In the genomic region with DNA sequence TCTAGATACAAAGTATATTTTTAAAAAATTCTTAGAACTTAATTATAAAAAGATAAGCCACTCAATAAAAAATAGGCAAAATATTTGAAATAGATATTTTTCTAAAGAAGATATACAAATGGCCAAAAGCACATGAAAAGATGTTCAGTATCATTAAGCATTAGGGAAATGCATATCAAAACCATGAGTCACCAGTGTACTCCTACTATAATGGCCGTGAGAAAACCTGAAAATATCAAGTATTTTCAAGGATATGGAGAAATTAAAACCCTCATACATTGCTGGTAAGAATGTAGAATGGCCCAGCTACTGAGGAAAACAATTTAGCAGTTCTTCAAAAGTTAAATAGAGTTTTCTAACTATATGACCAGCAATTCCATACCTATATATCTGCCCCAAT, we compare ENCODE assay signal across 19 cellular contexts.
DNase-seq lines count a peak whose midpoint lies in the region; ATAC-seq, FAIRE-seq and TF ChIP-seq lines count a peak whose summit lies in the region.
"Had no signal": no experiment of that assay in that cellular context is flagged by ENCODE, and none has a peak within 500 bp of the region (broad histone marks: within the 10 kb centered on the region; RNA-seq: fewer than 3 reads in every experiment).

No MANE protein-coding gene starts in this region.

- 0 out of 2 replicates have a peak, but pooled peaks cover 4% of the 10 kb centered on the region for H3K9me2 ChIP-seq in GM23338 (ENCODE audit: insufficient read depth)

- no peak for FAIRE-seq in endothelial cell of umbilical vein (lab: Jason Lieb, UNC)
- FAIRE-seq: HTR-8/SVneo had no signal

- H3K9me3 Mint-ChIP-seq in GM23338 = peaks cover 29% of the 10 kb centered on the region

- H3K4me1 Mint-ChIP-seq in GM23338 = no peaks in the 10 kb centered on the region

- H3K27ac Mint-ChIP-seq in GM23338 = no peak overlapping the region

- in situ Hi-C loops in transverse colon (cut with MboI; ENCODE audit: low pct_ligation_motif_present in 1 of 4, low pct_unique_long_range_greater_than_20kb in 1 of 4, low sequenced_read_pairs in 3 of 4) = loop anchor here in 1 of 4 donors (25.0 kb wide), 1 partner anchor 964 kb away; no protein-coding TSS in a partner anchor

- POLR2A ChIA-PET in endothelial cell of umbilical vein (lab: Charles Lee) = no interaction called here

- H3K9me1 ChIP-seq in endothelial cell of umbilical vein (replicated peaks; ENCODE audit: control insufficient read depth, extremely low read depth, insufficient read depth, low read length) = no peaks in the 10 kb centered on the region

- no peaks in the 10 kb centered on the region for H3K4me1 ChIP-seq in endothelial cell of umbilical vein (ENCODE audit: control insufficient read depth, extremely low read depth, insufficient read depth, low read length)
- no peaks in the 10 kb centered on the region for H3K4me1 ChIP-seq in osteoblast (ENCODE audit: insufficient read depth, low read length)
- no peaks in the 10 kb centered on the region for H3K4me1 ChIP-seq in transverse colon
- no peaks in the 10 kb centered on the region for H3K4me1 ChIP-seq in GM23338 (ENCODE audit: insufficient read depth)

- dilution Hi-C loops in endothelial cell of umbilical vein (cut with MboI; ENCODE audit: extremely low pct_ligation_motif_present, low sequenced_read_pairs) = no loop called here

- TF ChIP-seq CTCF in endothelial cell of umbilical vein (IDR thresholded peaks at IDR 0.05; ENCODE audit: extremely low read depth in 1 of 2, insufficient read depth in 1 of 2, low read depth in 1 of 2, low read length in 2 of 2) = no peak
- no peak for TF ChIP-seq CTCF in osteoblast (IDR thresholded peaks at IDR 0.05; ENCODE audit: extremely low read depth, low read depth, low read length)
- no peak for TF ChIP-seq CTCF in transverse colon (IDR thresholded peaks at IDR 0.05)
- no peak for TF ChIP-seq CTCF in GM23338 (conservative IDR thresholded peaks at IDR 0.05; ENCODE audit: low read depth in 2 of 2)

- no peak for TF ChIP-seq EP300 in transverse colon (IDR thresholded peaks at IDR 0.05; ENCODE audit: low read depth)

- H3K27ac ChIP-seq in endothelial cell of umbilical vein (ENCODE audit: insufficient read depth, low read depth, low read length) (no peak overlapping the region), osteoblast (ENCODE audit: low read depth, low read length) (no peak overlapping the region), transverse colon (no peak overlapping the region), GM23338 (ENCODE audit: low read depth) (no peak overlapping the region)

- H3K9me3 ChIP-seq in endothelial cell of umbilical vein (replicated peaks; ENCODE audit: control insufficient read depth, insufficient read depth, low read length) (no peaks in the 10 kb centered on the region), osteoblast (ENCODE audit: low read depth, low read length) (no peaks in the 10 kb centered on the region), transverse colon (peaks cover 6 to 18% of the 10 kb centered on the region in 2 donors)

- TF ChIP-seq POLR2A in endothelial cell of umbilical vein (IDR thresholded peaks at IDR 0.05; ENCODE audit: low read depth, low read length) (no peak), transverse colon (IDR thresholded peaks at IDR 0.05) (no peak)

- no peaks in the 10 kb centered on the region for H3K27me3 Mint-ChIP-seq in GM23338 (ENCODE audit: insufficient read depth, low read depth, poor library complexity)

- H3K27me3 ChIP-seq in endothelial cell of umbilical vein (ENCODE audit: control insufficient read depth in 2 of 2, insufficient read depth in 2 of 2, low read length in 2 of 2) = no peaks in the 10 kb centered on the region
- H3K27me3 ChIP-seq in osteoblast (ENCODE audit: insufficient read depth, low read length) = no peaks in the 10 kb centered on the region
- H3K27me3 ChIP-seq in transverse colon = no peaks in the 10 kb centered on the region
- no peaks in the 10 kb centered on the region for H3K27me3 ChIP-seq in GM23338 (ENCODE audit: insufficient read depth)

- peaks cover 12% of the 10 kb centered on the region; the same call in 2 of the 3 replicates for H3K36me3 Mint-ChIP-seq in GM23338 (ENCODE audit: low read depth)

- H3K79me2 ChIP-seq in endothelial cell of umbilical vein (ENCODE audit: control insufficient read depth, insufficient read depth, low read length) (no peaks in the 10 kb centered on the region), osteoblast (ENCODE audit: insufficient read depth, low read length) (no peaks in the 10 kb centered on the region), GM23338 (replicated peaks; ENCODE audit: insufficient read depth) (no peaks in the 10 kb centered on the region)

- H4K20me1 ChIP-seq in endothelial cell of umbilical vein (replicated peaks; ENCODE audit: control insufficient read depth, extremely low read depth, insufficient read depth, low read length) = no peaks in the 10 kb centered on the region
- no peaks in the 10 kb centered on the region for H4K20me1 ChIP-seq in osteoblast (ENCODE audit: insufficient read depth, low read length)
- H4K20me1 ChIP-seq in GM23338 (replicated peaks; ENCODE audit: insufficient read depth) = no peaks in the 10 kb centered on the region

- intact Hi-C loops in endothelial cell of umbilical vein (cut with micrococcal nuclease) = no loop called here
- intact Hi-C loops in transverse colon (cut with DNase I; ENCODE audit: low total_unique reads) = no loop called here

- H3K4me2 ChIP-seq in endothelial cell of umbilical vein (ENCODE audit: insufficient read depth, low read length) (no peak overlapping the region), osteoblast (ENCODE audit: insufficient read depth, low read length) (no peak overlapping the region), GM23338 (no peak overlapping the region)

- no peak overlapping the region for H3K4me3 Mint-ChIP-seq in GM23338

- H3F3A ChIP-seq in GM23338 (replicated peaks; ENCODE audit: low read depth) = no peaks in the 10 kb centered on the region

- CTCF ChIA-PET in endothelial cell of umbilical vein (lab: Charles Lee) = no interaction called here

- no peak for ATAC-seq in GM21447 (IDR thresholded peaks at IDR 0.05; ENCODE audit: unreplicated experiment)
- ATAC-seq in GM23338 = no peak

- no peak overlapping the region for H3K9ac ChIP-seq in endothelial cell of umbilical vein (replicated peaks; ENCODE audit: extremely low read depth, insufficient read depth, low read length)

- WGBS in transverse colon (ENCODE audit: low coverage in 1 of 2), 2 donors = 73 to 81% methylated on average over 1 of the region's 1 CpG

- H2AFZ ChIP-seq in endothelial cell of umbilical vein (ENCODE audit: low read depth, low read length) (no peak overlapping the region), osteoblast (ENCODE audit: low read length) (no peak overlapping the region), GM23338 (no peak overlapping the region)

- no TSS peak for BruUV-seq in endothelial cell of umbilical vein (replicated peaks; lab: Mats Ljungman, UMichigan)

- DNase-seq in EL (peak; percentile 64), NCI-H226 (peak; percentile 70), endothelial cell of umbilical vein (ENCODE audit: low read depth, low spot score) (no peak), osteoblast (ENCODE audit: insufficient read length, low spot score, missing footprints) (peak; percentile 66), transverse colon (no peak), GM23338 (ENCODE audit: low spot score) (no peak)
- no peak for DNase-seq in effector CD8-positive, alpha-beta T cell (lab: John Stamatoyannopoulos, UW)
- DNase-seq: ACHN; COR-L47; MV-4-11; NCI-H1417 treated with DMSO at 0.1 percent for 48 hours; NCI-H1930; NCI-H2171; NCI-H446 treated with DMSO at 0.1 percent for 48 hours; NK-92 treated with Interleukin-12 subunit alpha and Interleukin-12 subunit beta, amount 100 ng/mL, for 24 hours; RPMI8226; SIG-M5 had no signal

- H3K4me3 ChIP-seq in endothelial cell of umbilical vein (replicated peaks in 1 of 3; ENCODE audit: insufficient read depth in 1 of 3, low read depth in 1 of 3, low read length in 3 of 3) (no peak overlapping the region), osteoblast (ENCODE audit: insufficient read depth, low read length) (no peak overlapping the region), transverse colon (no peak overlapping the region), GM23338 (no peak overlapping the region)

- H3K36me3 ChIP-seq in endothelial cell of umbilical vein (ENCODE audit: control insufficient read depth in 2 of 2, extremely low read depth in 1 of 2, insufficient read depth in 2 of 2, low read length in 2 of 2) (no peaks in the 10 kb centered on the region), osteoblast (ENCODE audit: insufficient read depth, low read length) (no peaks in the 10 kb centered on the region), transverse colon (no peaks in the 10 kb centered on the region), GM23338 (ENCODE audit: insufficient read depth) (peaks cover 13% of the 10 kb centered on the region)

TF ChIP-seq in endothelial cell of umbilical vein, 7 proteins besides CTCF, POLR2A, EP300 and RAD21:
- TF ChIP-seq EZH2 (IDR thresholded peaks at IDR 0.05; ENCODE audit: borderline replicate concordance, low read depth, low read length, severe bottlenecking) (no peak), FOS (IDR thresholded peaks at IDR 0.05; ENCODE audit: borderline replicate concordance, insufficient read depth, low read length) (peak; percentile 35)

TF ChIP-seq in GM23338, 12 proteins besides CTCF, POLR2A, EP300 and RAD21 (continues in another document):
- no peak for TF ChIP-seq ZNF114 (CRISPR knock-in tag; IDR thresholded peaks at IDR 0.05)
- TF ChIP-seq ZNF331 (CRISPR knock-in tag; IDR thresholded peaks at IDR 0.05; ENCODE audit: low read depth) = no peak
- no peak for TF ChIP-seq CREB1 (CRISPR knock-in tag; IDR thresholded peaks at IDR 0.05; ENCODE audit: low read depth)

Comparison
In these comparisons a context has a peak if more than half of its experiments do, and no peak if none do; other contexts are left out.
1. DNase-seq: peak in EL (single experiment), NCI-H226 (single experiment) and osteoblast (single experiment); none in endothelial cell of umbilical vein (single experiment), transverse colon (single experiment), GM23338 (single experiment) and effector CD8-positive, alpha-beta T cell (single experiment).